ENCODE assay signal across 8 cellular contexts in the genomic region with DNA sequence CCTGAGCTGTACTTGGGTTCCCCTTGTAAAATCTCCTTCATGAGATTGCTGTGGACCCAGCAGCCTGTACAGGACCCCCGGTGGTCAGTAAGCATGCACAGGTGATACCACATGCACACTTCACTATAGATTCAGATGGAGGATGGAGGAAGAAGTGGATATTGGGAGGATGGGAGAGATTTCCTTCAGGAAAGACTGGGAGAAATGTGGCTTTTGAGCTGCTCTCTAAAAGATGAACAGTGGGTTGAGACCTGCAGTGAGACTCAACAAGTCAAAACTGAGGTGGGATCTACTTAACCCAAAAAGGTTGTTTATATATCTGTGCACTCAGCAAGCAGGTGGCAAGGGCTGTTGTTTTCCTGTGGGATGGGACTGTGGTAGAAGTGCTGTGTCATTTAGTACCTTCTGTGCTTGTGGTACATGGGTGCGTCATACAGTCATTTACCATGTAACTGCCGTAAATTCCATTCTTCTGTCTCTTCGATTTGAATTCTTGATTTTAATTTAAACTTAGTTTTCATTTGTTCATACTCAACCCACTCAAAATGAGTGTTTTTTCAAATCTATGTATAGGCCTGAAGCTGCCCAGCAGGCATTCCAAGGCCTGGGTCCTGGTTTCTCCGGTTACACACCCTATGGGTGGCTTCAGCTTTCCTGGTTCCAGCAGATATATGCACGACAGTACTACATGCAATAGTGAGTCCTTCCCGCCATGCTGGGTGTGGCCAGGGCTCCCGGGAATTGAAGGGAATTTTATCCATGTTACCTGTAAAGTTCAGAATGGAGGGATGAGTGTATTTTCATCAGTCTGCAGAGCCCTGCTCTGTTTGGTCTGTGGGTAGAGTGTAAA. TPM values are rescaled to one million over a fixed set of nuclear protein-coding genes. Genes with fewer than 3 reads are reported as not detected.
DNase-seq lines count a peak whose midpoint lies in the region; ATAC-seq and TF ChIP-seq lines count a peak whose summit lies in the region.

No MANE protein-coding gene starts in this region.

- peak; percentile 81 for ATAC-seq in activated naive CD8-positive, alpha-beta T cell treated with anti-CD3 and anti-CD28 coated beads, Interleukin-2, amount 10 ng/mL, durations not matched to agents 7 days and 5 days (ENCODE audit: low read depth)
- no peak for ATAC-seq in HG03520 (IDR thresholded peaks at IDR 0.05; ENCODE audit: unreplicated experiment)
- no peak for ATAC-seq in omental fat pad (ENCODE audit: low FRiP score)

- H3K27me3 Mint-ChIP-seq in activated naive CD8-positive, alpha-beta T cell treated with anti-CD3 and anti-CD28 coated beads, Interleukin-2, amount 10 ng/mL, durations not matched to agents 7 days and 5 days: no peaks in the 10 kb centered on the region

- peaks cover 61% of the 10 kb centered on the region for H3K4me1 Mint-ChIP-seq in activated naive CD8-positive, alpha-beta T cell treated with anti-CD3 and anti-CD28 coated beads, Interleukin-2, amount 10 ng/mL, durations not matched to agents 7 days and 5 days

- peak overlapping the region; percentile 25; the same call in 1 of the 2 replicates for H3K9ac ChIP-seq in Karpas-422 (ENCODE audit: low read length)

- H3K9me3 ChIP-seq in Karpas-422 (ENCODE audit: low read length): no peaks in the 10 kb centered on the region

- peaks cover 67% of the 10 kb centered on the region for H3K36me3 Mint-ChIP-seq in activated naive CD8-positive, alpha-beta T cell treated with anti-CD3 and anti-CD28 coated beads, Interleukin-2, amount 10 ng/mL, durations not matched to agents 7 days and 5 days

- H3K4me2 ChIP-seq in Karpas-422 (ENCODE audit: low read depth, low read length, poor library complexity, severe bottlenecking): peak overlapping the region; percentile 7

- H3K4me3 ChIP-seq in Karpas-422 (ENCODE audit: low read length): no peak overlapping the region

- H3K9me2 ChIP-seq in Karpas-422 (replicated peaks; ENCODE audit: insufficient read depth, low read length): no peaks in the 10 kb centered on the region

- peak overlapping the region; percentile 86 for H3K27ac Mint-ChIP-seq in activated naive CD8-positive, alpha-beta T cell treated with anti-CD3 and anti-CD28 coated beads, Interleukin-2, amount 10 ng/mL, durations not matched to agents 7 days and 5 days

- H3K79me2 ChIP-seq in Karpas-422 (ENCODE audit: low read length): peaks cover 46% of the 10 kb centered on the region

- peaks cover 15% of the 10 kb centered on the region; the same call in 1 of the 2 replicates for H4K20me1 ChIP-seq in Karpas-422 (ENCODE audit: insufficient read depth, low read depth, low read length)

- peak overlapping the region; percentile 84 for H3K4me3 Mint-ChIP-seq in activated naive CD8-positive, alpha-beta T cell treated with anti-CD3 and anti-CD28 coated beads, Interleukin-2, amount 10 ng/mL, durations not matched to agents 7 days and 5 days

- POLR2A ChIA-PET in activated naive CD8-positive, alpha-beta T cell treated with anti-CD3 and anti-CD28 coated beads, Interleukin-2, amount 10 ng/mL, durations not matched to agents 7 days and 5 days (lab: Charles Lee): interaction anchor here (0.6 to 1.3 kb wide), 6 partner anchors 8 to 111 kb away, joined by 3 to 5 read pairs (median 3); partner anchors contain the start of gene NLRC5

- H3K27me3 ChIP-seq in Karpas-422 (ENCODE audit: low read length): no peaks in the 10 kb centered on the region

- H3K27ac ChIP-seq in Karpas-422 (ENCODE audit: low read length): peak overlapping the region; percentile 50

- H3K4me1 ChIP-seq in Karpas-422 (ENCODE audit: low read length): peaks cover 81% of the 10 kb centered on the region

- no peak for TF ChIP-seq CTCF in omental fat pad (IDR thresholded peaks at IDR 0.05)

- no peak overlapping the region for H2AFZ ChIP-seq in Karpas-422 (ENCODE audit: low read length)

- DNase-seq in NCI-H1417 (lab: John Stamatoyannopoulos, UW): peak in 2 of 3 experiments; percentile 20 to 27
- no peak for DNase-seq in NCI-H1417 treated with DMSO at 0.1 percent for 48 hours (lab: John Stamatoyannopoulos, UW)
- DNase-seq in Karpas-422: no peak
- DNase-seq in activated naive CD8-positive, alpha-beta T cell treated with anti-CD3 and anti-CD28 coated beads, Interleukin-2, amount 10 ng/mL, durations not matched to agents 7 days and 5 days: no peak
- DNase-seq in stimulated activated CD4-positive, alpha-beta T cell treated with anti-CD3 and anti-CD28 coated beads, Interleukin-15, amount 100 ng/mL, for 48 hours (ENCODE audit: low read depth in 2 of 2): peak; percentile 36 to 50
- DNase-seq in H4 (ENCODE audit: low spot score): no peak
- no peak for DNase-seq in omental fat pad (ENCODE audit: low spot score)

- H3K9me3 Mint-ChIP-seq in activated naive CD8-positive, alpha-beta T cell treated with anti-CD3 and anti-CD28 coated beads, Interleukin-2, amount 10 ng/mL, durations not matched to agents 7 days and 5 days: no peaks in the 10 kb centered on the region

- H3K36me3 ChIP-seq in Karpas-422 (ENCODE audit: insufficient read depth, low read length): peaks cover 89% of the 10 kb centered on the region

RNA-seq across cellular contexts. Expression of gene HERPUD1, which starts 6.9 kb away (rescaled TPM):
- 98.1 and 112 TPM in 2 replicates for total RNA-seq in Karpas-422 (2014; rRNA removed; shearing (Covaris generic); ENCODE audit: low replicate concordance)
- total RNA-seq in activated naive CD8-positive, alpha-beta T cell treated with anti-CD3 and anti-CD28 coated beads, Interleukin-2, amount 10 ng/mL, durations not matched to agents 7 days and 5 days: 100 to 1,000 TPM; 134 to 157 TPM
- total RNA-seq in H4 (2014; rRNA removed; shearing (Covaris generic)): 70.1 and 86.3 TPM in 2 replicates
- 100 to 1,000 TPM; 151 to 170 (median 162) TPM for total RNA-seq in omental fat pad

RNA-seq across cellular contexts. Expression of gene CETP, which starts 22.9 kb away (rescaled TPM):
- total RNA-seq in Karpas-422 (2014; rRNA removed; shearing (Covaris generic); ENCODE audit: low replicate concordance): 0.32 and 0.48 TPM in 2 replicates
- total RNA-seq in activated naive CD8-positive, alpha-beta T cell treated with anti-CD3 and anti-CD28 coated beads, Interleukin-2, amount 10 ng/mL, durations not matched to agents 7 days and 5 days: not detected
- not detected in 2 replicates for total RNA-seq in H4 (2014; rRNA removed; shearing (Covaris generic))
- total RNA-seq in omental fat pad: 10 to 100 TPM in 1 of 4 donors, 1 to 10 TPM in 2, under 1 TPM in 1; 0.84 to 61.5 (median 5.9) TPM

RNA-seq across cellular contexts. Expression of gene NLRC5, which starts 50.5 kb away (rescaled TPM):
- total RNA-seq in Karpas-422 (2014; rRNA removed; shearing (Covaris generic); ENCODE audit: low replicate concordance): 103 and 116 TPM in 2 replicates
- 100 to 1,000 TPM; 401 to 414 TPM for total RNA-seq in activated naive CD8-positive, alpha-beta T cell treated with anti-CD3 and anti-CD28 coated beads, Interleukin-2, amount 10 ng/mL, durations not matched to agents 7 days and 5 days
- total RNA-seq in H4 (2014; rRNA removed; shearing (Covaris generic)): 6.6 and 8.4 TPM in 2 replicates
- 100 to 1,000 TPM in 1 of 4 donors, 10 to 100 TPM in 3; 20.6 to 189 (median 43.2) TPM for total RNA-seq in omental fat pad

Comparison
In these comparisons a context has a peak if more than half of its experiments do, and no peak if none do; other contexts are left out.
1. DNase-seq: peak in NCI-H1417 (2 of 3) and stimulated activated CD4-positive, alpha-beta T cell treated with anti-CD3 and anti-CD28 coated beads, Interleukin-15, amount 100 ng/mL, for 48 hours (2 of 2); none in NCI-H1417 treated with DMSO at 0.1 percent for 48 hours (single experiment), Karpas-422 (single experiment), activated naive CD8-positive, alpha-beta T cell treated with anti-CD3 and anti-CD28 coated beads, Interleukin-2, amount 10 ng/mL, durations not matched to agents 7 days and 5 days (single experiment), H4 (single experiment) and omental fat pad (single experiment).